ENCODE assay signal across 31 cellular contexts in the genomic region with DNA sequence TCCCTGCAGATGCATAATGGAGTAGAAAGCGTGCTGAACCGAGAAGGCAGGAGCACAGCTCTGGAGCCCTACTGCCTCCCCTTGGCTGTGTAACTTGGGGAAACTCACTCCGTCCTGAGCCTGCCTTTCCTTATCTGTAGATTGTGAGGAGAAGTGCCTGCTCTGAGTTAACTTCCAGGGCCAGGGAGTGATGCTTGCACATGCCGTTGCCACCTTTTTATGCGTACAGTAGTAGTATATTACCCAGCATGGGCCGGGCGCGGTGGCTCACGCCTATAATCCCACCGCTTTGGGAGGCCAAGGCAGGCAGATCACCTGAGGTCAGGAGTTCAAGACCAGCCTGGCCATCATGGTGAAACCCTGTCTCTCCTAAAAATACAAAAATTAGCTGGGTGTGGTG.
"Had no signal": no experiment of that assay in that cellular context is flagged by ENCODE, and none has a peak within 500 bp of the region (broad histone marks: within the 10 kb centered on the region; RNA-seq: fewer than 3 reads in every experiment).

No MANE protein-coding gene starts in this region.

- ATAC-seq: activated CD8-positive, alpha-beta T cell treated with anti-CD3 and anti-CD28 coated beads for 36 hours; activated naive CD4-positive, alpha-beta T cell treated with anti-CD3 and anti-CD28 coated beads, Interleukin-2, amount 50 U/mL, for 72 hours; activated T-cell treated with anti-CD3 and anti-CD28 coated beads, Interleukin-2, amount 50 U/mL, for 4 hours; activated T-cell treated with anti-CD3 and anti-CD28 coated beads, Interleukin-2, amount 50 U/mL, for 72 hours; activated T-helper 17 cell treated with anti-CD3 and anti-CD28 coated beads, Interleukin-2, amount 50 U/mL, for 72 hours had no signal

- H3K4me3 ChIP-seq: adrenal gland, ascending aorta had no signal

- DNase-seq: activated B cell treated with CpG ODN at 0.5 μM for 24 hours; activated CD4-positive, alpha-beta memory T cell treated with anti-CD3 and anti-CD28 coated beads for 36 hours; activated CD4-positive, alpha-beta T cell treated with anti-CD3 and anti-CD28 coated beads for 4 hours; activated CD4-positive, alpha-beta T cell treated with anti-CD3 and anti-CD28 coated beads, Interleukin-2, amount 10 ng/mL, durations not matched to agents 24 days and 14 days; activated CD4-positive, alpha-beta T cell treated with anti-CD3 and anti-CD28 coated beads, Interleukin-2, amount 50 U/mL, for 1 hour; activated CD4-positive, alpha-beta T cell treated with anti-CD3 and anti-CD28 coated beads, Interleukin-2, amount 50 U/mL, for 4 hours; activated CD4-positive, CD25-positive, alpha-beta regulatory T cell treated with anti-CD3 and anti-CD28 coated beads, Interleukin-2, amount 50 U/mL, for 72 hours; activated CD8-positive, alpha-beta memory T cell treated with anti-CD3 and anti-CD28 coated beads, Interleukin-2, amount 50 U/mL, for 4 hours; activated CD8-positive, alpha-beta T cell treated with anti-CD3 and anti-CD28 coated beads for 36 hours; activated effector memory CD4-positive, alpha-beta T cell treated with anti-CD3 and anti-CD28 coated beads, Interleukin-2, amount 50 U/mL, for 16 hours; activated gamma-delta T cell treated with Interleukin-2 at 50 U/mL for 16 hours; activated naive CD4-positive, alpha-beta T cell; activated naive CD4-positive, alpha-beta T cell treated with anti-CD3 and anti-CD28 coated beads for 36 hours; activated naive CD4-positive, alpha-beta T cell treated with anti-CD3 and anti-CD28 coated beads, Interleukin-2, amount 50 U/mL, for 16 hours; activated naive CD8-positive, alpha-beta T cell treated with anti-CD3 and anti-CD28 coated beads for 36 hours; activated T-cell treated with anti-CD3 and anti-CD28 coated beads for 4 hours; activated T-cell treated with anti-CD3 and anti-CD28 coated beads, Interleukin-2, amount 50 U/mL, for 1 hour; activated T-cell treated with anti-CD3 and anti-CD28 coated beads, Interleukin-2, amount 50 U/mL, for 4 hours; activated T-cell treated with anti-CD3 and anti-CD28 coated beads, Interleukin-2, amount 50 U/mL, for 72 hours; adrenal gland; amniotic stem cell; central memory CD4-positive, alpha-beta T cell; SW 1271; T-helper 1 cell; T-helper 2 cell; T-helper 9 cell had no signal

- H3K27me3 ChIP-seq: adrenal gland, ascending aorta had no signal

- FAIRE-seq: TTC549 had no signal

- H3K9me3 ChIP-seq: adrenal gland, ascending aorta had no signal

- H3K36me3 ChIP-seq: adrenal gland, ascending aorta had no signal

- H3K27ac ChIP-seq: adrenal gland, ascending aorta, VCaP had no signal

- H3K4me1 ChIP-seq: ascending aorta had no signal
